In the genomic region with DNA sequence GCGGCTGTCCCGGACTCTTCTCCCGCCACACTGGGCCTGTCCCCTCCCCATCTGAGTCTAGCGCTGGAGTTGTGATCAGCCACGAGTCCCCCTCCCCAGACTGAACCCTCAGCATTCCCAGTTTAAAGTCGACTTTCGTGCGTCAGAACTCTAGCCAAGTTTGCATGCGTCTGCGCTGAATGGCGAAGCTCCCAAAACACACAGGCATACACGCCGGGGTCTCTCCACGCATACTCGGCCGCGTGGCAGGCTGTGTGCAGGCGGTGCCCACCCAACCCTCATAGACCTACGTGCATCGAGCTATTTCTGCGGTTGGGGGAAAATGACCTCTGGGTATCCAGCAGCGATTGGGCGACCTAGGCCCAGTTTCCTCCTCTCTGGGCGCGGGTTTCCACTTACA, we compare ENCODE assay signal across 14 cellular contexts. TPM values are rescaled to one million over a fixed set of nuclear protein-coding genes. Genes with fewer than 3 reads are reported as not detected.
DNase-seq lines count a peak whose midpoint lies in the region; ATAC-seq and TF ChIP-seq lines count a peak whose summit lies in the region.
"Had no signal": no experiment of that assay in that cellular context is flagged by ENCODE, and none has a peak within 500 bp of the region (broad histone marks: within the 10 kb centered on the region; RNA-seq: fewer than 3 reads in every experiment).

No MANE protein-coding gene starts in this region.

- TF ChIP-seq CTCF in H9 (conservative IDR thresholded peaks at IDR 0.05) = no peak
- TF ChIP-seq CTCF in mammary epithelial cell (conservative IDR thresholded peaks at IDR 0.05 in 1 of 2, IDR thresholded peaks at IDR 0.05 in 1 of 2; ENCODE audit: extremely low read depth in 1 of 2, insufficient read depth in 1 of 2, low read depth in 1 of 2, low read length in 2 of 2) = no peak
- TF ChIP-seq CTCF in adrenal gland (IDR thresholded peaks at IDR 0.05) = no peak

- H3K27me3 Mint-ChIP-seq in H9 (ENCODE audit: low read depth) = peaks cover 98% of the 10 kb centered on the region

- dilution Hi-C loops in mammary epithelial cell (cut with HindIII; ENCODE audit: low sequenced_read_pairs) = loop anchor here (10.0 to 25.0 kb wide), 2 partner anchors 429 to 831 kb away; no protein-coding TSS in a partner anchor

- H3K36me3 Mint-ChIP-seq in H9 (ENCODE audit: insufficient read depth in 1 of 3, low read depth in 3 of 3) = no peaks in the 10 kb centered on the region

- H3T11ph ChIP-seq in H9 (ENCODE audit: low read length) = no peak overlapping the region

- CTCF ChIA-PET in mammary epithelial cell (lab: Charles Lee; ENCODE audit: low non-redundant PET) = interaction anchor here (0.6 kb wide), 2 partner anchors 251 to 430 kb away, joined by 3 read pairs; no protein-coding TSS in a partner anchor

- H3K4me3 ChIP-seq in mammary epithelial cell (replicated peaks in 1 of 3; ENCODE audit: insufficient read depth in 1 of 3, low read depth in 2 of 3, low read length in 3 of 3) (no peak overlapping the region), neuronal stem cell (ENCODE audit: low read length in 2 of 2) (no peak overlapping the region), adrenal gland (no peak overlapping the region)
- H3K4me3 ChIP-seq: body of pancreas had no signal

- H2BK5ac ChIP-seq in H9 (ENCODE audit: insufficient read length, low read length) (no peak overlapping the region), neuronal stem cell (ENCODE audit: low read length) (no peak overlapping the region)

- H3K23ac ChIP-seq in H9 (ENCODE audit: insufficient read length, low read depth, low read length) (no peak overlapping the region), neuronal stem cell (ENCODE audit: low read depth, low read length, poor library complexity) (no peak overlapping the region)

- no peak overlapping the region for H3K14ac ChIP-seq in H9 (ENCODE audit: insufficient read depth, low read length)
- H3K14ac ChIP-seq in neuronal stem cell (ENCODE audit: low read length) = peak overlapping the region; percentile 31

- H3K4me3 Mint-ChIP-seq in H9 = peak overlapping the region; percentile 55 to 84

- no peak overlapping the region for H3K27ac Mint-ChIP-seq in H9

- H3K27me3 ChIP-seq in H9 (ENCODE audit: insufficient read depth, low read length) (peaks cover 62% of the 10 kb centered on the region), mammary epithelial cell (ENCODE audit: insufficient read depth, low read length) (peaks cover 49% of the 10 kb centered on the region), neuronal stem cell (ENCODE audit: control insufficient read depth in 3 of 3, insufficient read depth in 3 of 3, low read depth in 1 of 3, low read length in 3 of 3) (peaks cover 44 to 93% (median 75%) of the 10 kb centered on the region in 3 experiments), adrenal gland (peaks cover 83% of the 10 kb centered on the region)

- H3K4me2 ChIP-seq in H9 (ENCODE audit: insufficient read depth, insufficient read length, low read length) (peak overlapping the region; percentile 89), mammary epithelial cell (ENCODE audit: insufficient read depth, low read depth, low read length) (peak overlapping the region; percentile 64), neuronal stem cell (ENCODE audit: insufficient read depth, low read length, poor library complexity, severe bottlenecking) (peak overlapping the region; percentile 27)

- no peak overlapping the region for H3K18ac ChIP-seq in H9 (ENCODE audit: insufficient read length, low read depth, low read length)
- H3K18ac ChIP-seq in neuronal stem cell (ENCODE audit: low read length) = peak overlapping the region; percentile 67

- H2BK15ac ChIP-seq in H9 (ENCODE audit: low read depth, low read length) (no peak overlapping the region), neuronal stem cell (ENCODE audit: low read length) (no peak overlapping the region)

- no peak overlapping the region for H2AFZ ChIP-seq in H9 (ENCODE audit: low read length)
- H2AFZ ChIP-seq in mammary epithelial cell (ENCODE audit: low read depth, low read length) = no peak overlapping the region
- H2AFZ ChIP-seq in neuronal stem cell (ENCODE audit: low read length) = peak overlapping the region; percentile 87

- no peaks in the 10 kb centered on the region for H3K79me1 ChIP-seq in H9 (ENCODE audit: insufficient read depth, low read depth, low read length, poor library complexity, severe bottlenecking)
- H3K79me1 ChIP-seq in neuronal stem cell (ENCODE audit: low read depth, low read length) = no peaks in the 10 kb centered on the region

- ATAC-seq in GM21381 (IDR thresholded peaks at IDR 0.05; ENCODE audit: unreplicated experiment) = no peak

- BruUV-seq in mammary epithelial cell (replicated peaks; lab: Mats Ljungman, UMichigan) = no TSS peak

- no peak overlapping the region for H3K9ac ChIP-seq in H9 (ENCODE audit: extremely low read depth, insufficient read length, low read length)
- no peak overlapping the region for H3K9ac ChIP-seq in mammary epithelial cell (ENCODE audit: insufficient read depth, low read length)
- H3K9ac ChIP-seq in neuronal stem cell (ENCODE audit: low read depth, low read length, poor library complexity) = no peak overlapping the region

- peaks cover 22 to 33% of the 10 kb centered on the region in 2 experiments for H3K4me1 Mint-ChIP-seq in H9

- no peaks in the 10 kb centered on the region for H3K79me2 ChIP-seq in H9 (ENCODE audit: insufficient read depth, low read length)
- no peaks in the 10 kb centered on the region for H3K79me2 ChIP-seq in mammary epithelial cell (ENCODE audit: insufficient read depth, low read length)

- H2BK120ac ChIP-seq in H9 (ENCODE audit: low read depth, low read length, poor library complexity, severe bottlenecking) = no peak overlapping the region
- no peak overlapping the region for H2BK120ac ChIP-seq in neuronal stem cell (ENCODE audit: low read depth, low read length)

- H2AK5ac ChIP-seq in H9 (ENCODE audit: insufficient read length, low read length) = no peak overlapping the region
- H2AK5ac ChIP-seq in neuronal stem cell (ENCODE audit: low read depth, low read length) = no peak overlapping the region

- H3K56ac ChIP-seq in H9 (ENCODE audit: insufficient read length, low read depth, low read length) = no peak overlapping the region

- in situ Hi-C loops in mammary epithelial cell (cut with MboI; ENCODE audit: low sequenced_read_pairs in 2 of 2) = loop anchor here (5.0 to 25.0 kb wide), 5 partner anchors 91 to 829 kb away; no protein-coding TSS in a partner anchor

- H2BK12ac ChIP-seq in H9 (ENCODE audit: insufficient read length, low read depth, low read length) = no peak overlapping the region
- no peak overlapping the region for H2BK12ac ChIP-seq in neuronal stem cell (ENCODE audit: low read length)

- WGBS in H9 (ENCODE audit: extremely low coverage, insufficient read length, low lambda C conversion rate) = no CpG with 5 or more reads among the region's 25 CpGs
- 18% methylated on average over 24 of the region's 25 CpGs for WGBS in mammary epithelial cell (ENCODE audit: low coverage, missing lambda C conversion rate)
- WGBS in neuronal stem cell (ENCODE audit: extremely low coverage in 2 of 2, insufficient read length in 2 of 2, insufficient replicate concordance in 1 of 2), 2 donors = no CpG with 5 or more reads among the region's 25 CpGs
- WGBS in adrenal gland, 4 donors = 6 to 10% (median 8%) methylated on average over 10 to 25 of the region's 25 CpGs

- no peaks in the 10 kb centered on the region for H3K9me3 ChIP-seq in H9 (ENCODE audit: control insufficient read depth, low read depth, low read length)
- H3K9me3 ChIP-seq in mammary epithelial cell (replicated peaks; ENCODE audit: insufficient read depth, low read length) = no peaks in the 10 kb centered on the region
- H3K9me3 ChIP-seq in neuronal stem cell (replicated peaks in 1 of 2; ENCODE audit: control insufficient read depth in 2 of 2, insufficient read depth in 1 of 2, low read depth in 1 of 2, low read length in 2 of 2) = no peaks in the 10 kb centered on the region
- H3K9me3 ChIP-seq in adrenal gland (replicated peaks in 1 of 3) = no peaks in the 10 kb centered on the region
- H3K9me3 ChIP-seq: body of pancreas had no signal

- intact Hi-C loops in mammary epithelial cell (cut with micrococcal nuclease) (loop anchor here (1.0 to 2.0 kb wide), 3 partner anchors 155 to 426 kb away; no protein-coding TSS in a partner anchor), adrenal gland (cut with DNase I) (loop anchor here (2.0 to 10.0 kb wide), 4 partner anchors 241 to 427 kb away; no protein-coding TSS in a partner anchor)

- H3K23me2 ChIP-seq in H9 (ENCODE audit: insufficient read length, low read depth, low read length, poor library complexity, severe bottlenecking) = peaks cover 30% of the 10 kb centered on the region

- no peak overlapping the region for H4K8ac ChIP-seq in H9 (replicated peaks; ENCODE audit: insufficient read length, low read depth, low read length)
- H4K8ac ChIP-seq in neuronal stem cell (ENCODE audit: low read depth, low read length) = no peak overlapping the region

- DNase-seq in DMS 273 (lab: John Stamatoyannopoulos, UW; ENCODE audit: unreplicated experiment) = peak; percentile 37
- DNase-seq in DMS 273 treated with DMSO at 0.1 percent for 48 hours (lab: John Stamatoyannopoulos, UW) = no peak
- DNase-seq in H9 = no peak
- DNase-seq in mammary epithelial cell = no peak
- DNase-seq in neuronal stem cell (ENCODE audit: low spot score) = no peak
- DNase-seq in adrenal gland = no peak
- DNase-seq in stimulated activated naive CD4-positive, alpha-beta T cell treated with Interleukin-2 at 50 U/mL for 16 hours (lab: John Stamatoyannopoulos, UW) = no peak
- DNase-seq: NCI-H524 treated with DMSO at 0.1 percent for 48 hours had no signal

- H4K20me1 ChIP-seq in H9 (ENCODE audit: control insufficient read depth, insufficient read depth, insufficient read length) (no peaks in the 10 kb centered on the region), mammary epithelial cell (ENCODE audit: insufficient read depth, low read length) (no peaks in the 10 kb centered on the region)

- TF ChIP-seq POLR2A in adrenal gland (IDR thresholded peaks at IDR 0.05) = no peak

- H3K27ac ChIP-seq in H9 (ENCODE audit: insufficient read length, low read depth, low read length) = no peak overlapping the region
- H3K27ac ChIP-seq in mammary epithelial cell (ENCODE audit: insufficient read depth, low read depth, low read length) = no peak overlapping the region
- no peak overlapping the region for H3K27ac ChIP-seq in neuronal stem cell (replicated peaks; ENCODE audit: low read length)
- H3K27ac ChIP-seq in adrenal gland = no peak overlapping the region
- H3K27ac ChIP-seq: 22Rv1, body of pancreas, tibial artery had no signal

- H4K5ac ChIP-seq in H9 (ENCODE audit: insufficient read length, low read depth, low read length) = no peak overlapping the region

- peaks cover 2 to 3% of the 10 kb centered on the region in 2 experiments; a peak in 4 of 5 replicates for H3K9me3 Mint-ChIP-seq in H9

- H3K4ac ChIP-seq in H9 (ENCODE audit: low read depth, low read length) = no peak overlapping the region
- no peak overlapping the region for H3K4ac ChIP-seq in neuronal stem cell (ENCODE audit: low read length)

- no peak overlapping the region for H2BK20ac ChIP-seq in H9 (ENCODE audit: low read depth, low read length, poor library complexity, severe bottlenecking)

- H3K4me1 ChIP-seq in H9 (ENCODE audit: insufficient read depth, low read length) (no peaks in the 10 kb centered on the region; the same call in 1 of the 2 replicates), mammary epithelial cell (ENCODE audit: insufficient read depth, low read length) (peaks cover 30% of the 10 kb centered on the region), neuronal stem cell (ENCODE audit: control insufficient read depth in 2 of 2, insufficient read depth in 1 of 2, low read depth in 1 of 2, low read length in 2 of 2) (peaks cover 5 to 10% of the 10 kb centered on the region in 2 donors), adrenal gland (replicated peaks in 1 of 2) (peaks cover 20 to 46% of the 10 kb centered on the region in 2 donors)

- no peak overlapping the region for H4K91ac ChIP-seq in H9 (ENCODE audit: insufficient read length, low read depth, low read length)
- H4K91ac ChIP-seq in neuronal stem cell (ENCODE audit: low read depth, low read length, poor library complexity) = no peak overlapping the region

- H3K36me3 ChIP-seq in mammary epithelial cell (ENCODE audit: insufficient read depth, low read length) (no peaks in the 10 kb centered on the region), neuronal stem cell (replicated peaks in 1 of 2; ENCODE audit: control insufficient read depth in 2 of 2, insufficient read depth in 2 of 2, low read length in 2 of 2) (no peaks in the 10 kb centered on the region), adrenal gland (replicated peaks in 1 of 2) (no peaks in the 10 kb centered on the region)
- H3K36me3 ChIP-seq: tibial artery had no signal

RNA-seq across cellular contexts. Expression of a gene that starts 2.3 kb away (rescaled TPM):
- total RNA-seq in H9 (2021) = 0.20 TPM in 1 of 2 replicates, not detected in the other
- under 1 TPM in 1 of 2 donors, not detected in 1; 0.26 TPM for total RNA-seq in mammary epithelial cell
- not detected for polyA plus RNA-seq in mammary epithelial cell
- polyA minus RNA-seq in mammary epithelial cell = not detected
- not detected for polyA plus RNA-seq in neuronal stem cell (2013, experiment 1 of 2)
- not detected for polyA plus RNA-seq in neuronal stem cell (2013, experiment 2 of 2)
- 1 to 10 TPM in 1 of 8 donors, not detected in 7; 1.1 TPM for total RNA-seq in adrenal gland
- not detected for polyA plus RNA-seq in adrenal gland
- total RNA-seq: body of pancreas, kidney had no signal
- polyA plus RNA-seq: esophagus had no signal

RNA-seq across cellular contexts. Expression of a gene that starts 14.4 kb away (rescaled TPM):
- total RNA-seq in H9 (2021) (0.35 and 0.46 TPM in 2 replicates), mammary epithelial cell (not detected), adrenal gland (not detected)
- polyA plus RNA-seq in mammary epithelial cell (not detected), adrenal gland (not detected)
- not detected for polyA minus RNA-seq in mammary epithelial cell
- not detected for polyA plus RNA-seq in neuronal stem cell (2013, experiment 1 of 2)
- not detected for polyA plus RNA-seq in neuronal stem cell (2013, experiment 2 of 2)
- total RNA-seq: body of pancreas had no signal

RNA-seq across cellular contexts. Expression of a gene that starts 20.7 kb away (rescaled TPM):
- total RNA-seq in H9 (2021) (188 and 200 TPM in 2 replicates), mammary epithelial cell (100 to 1,000 TPM; 137 to 158 TPM), adrenal gland (100 to 1,000 TPM in 4 of 8 donors, 10 to 100 TPM in 4; 73.9 to 149 (median 106) TPM)
- polyA plus RNA-seq in mammary epithelial cell (237 TPM), adrenal gland (100 to 1,000 TPM in 1 of 3 donors, 10 to 100 TPM in 2; 23.8 to 167 (median 28.2) TPM)
- polyA minus RNA-seq in mammary epithelial cell = 253 TPM
- polyA plus RNA-seq in neuronal stem cell (2013, experiment 1 of 2) = 104 TPM
- polyA plus RNA-seq in neuronal stem cell (2013, experiment 2 of 2) = 108 TPM

Comparison
In these comparisons a context has a peak if more than half of its experiments do, and no peak if none do; other contexts are left out.
1. H3K4me2 ChIP-seq: peak in every context shown above with its lines; median percentile 89 in H9; 64 in mammary epithelial cell; 27 in neuronal stem cell.